Comparison of ENCODE assay signal across 19 cellular contexts in genomic region chr19:27796540-27796939, GRCh38.
"Had no signal": no experiment of that assay in that cellular context is flagged by ENCODE, and none has a peak within 500 bp of the region (broad histone marks: within the 10 kb centered on the region; RNA-seq: fewer than 3 reads in every experiment).

No MANE protein-coding gene starts in this region.

- H3K27me3 Mint-ChIP-seq: activated CD4-positive, alpha-beta T cell treated with anti-CD3 and anti-CD28 coated beads, Interleukin-2, amount 10 ng/mL, durations not matched to agents 7 days and 5 days; naive thymus-derived CD8-positive, alpha-beta T cell had no signal

- H3K9me3 ChIP-seq: colonic mucosa, left lung, prostate gland, SK-N-SH had no signal

- DNase-seq: activated CD4-positive, alpha-beta T cell treated with anti-CD3 and anti-CD28 coated beads, Interleukin-2, amount 10 ng/mL, durations not matched to agents 7 days and 5 days; activated CD4-positive, CD25-positive, alpha-beta regulatory T cell; activated naive CD4-positive, alpha-beta T cell treated with anti-CD3 and anti-CD28 coated beads for 36 hours; activated T-cell treated with anti-CD3 and anti-CD28 coated beads for 4 hours; amniotic stem cell; caudate nucleus; colonic mucosa; left lung; naive thymus-derived CD8-positive, alpha-beta T cell; right cardiac atrium; SK-N-SH; stimulated activated CD4-positive, alpha-beta T cell treated with anti-CD3 and anti-CD28 coated beads, Interleukin-15, amount 100 ng/mL, for 24 hours; stimulated activated CD4-positive, alpha-beta T cell treated with anti-CD3 and anti-CD28 coated beads, Interleukin-4, amount 100 ng/mL, for 1 hour; stimulated activated naive CD4-positive, alpha-beta T cell; substantia nigra; trophoblast cell had no signal

- H3K27ac Mint-ChIP-seq: activated CD4-positive, alpha-beta T cell treated with anti-CD3 and anti-CD28 coated beads, Interleukin-2, amount 10 ng/mL, durations not matched to agents 7 days and 5 days; activated naive CD4-positive, alpha-beta T cell treated with anti-CD3 and anti-CD28 coated beads for 36 hours; activated T-helper 2 cell treated with anti-CD3 and anti-CD28 coated beads, Interferon-gamma antibody, Interleukin-2, Interleukin-4, amounts not matched to agents 10 μg/mL and 5 μg/mL and 100 μg/mL, durations not matched to agents 14 hours and 24 hours and 36 hours had no signal

- H3K4me3 ChIP-seq: colonic mucosa, left lung, prostate gland, skin epidermis had no signal

- H3K27ac ChIP-seq: colonic mucosa, left lung, prostate gland, skin epidermis had no signal

- H3K9me3 Mint-ChIP-seq: activated CD4-positive, alpha-beta T cell treated with anti-CD3 and anti-CD28 coated beads, Interleukin-2, amount 10 ng/mL, durations not matched to agents 7 days and 5 days; naive thymus-derived CD8-positive, alpha-beta T cell had no signal

- ATAC-seq: left lung; naive thymus-derived CD8-positive, alpha-beta T cell; right cardiac atrium had no signal

- H3K9ac ChIP-seq: SK-N-SH had no signal

- H3K27me3 ChIP-seq: colonic mucosa, left lung had no signal
